ENCODE assay signal across 8 cellular contexts in the genomic region with DNA sequence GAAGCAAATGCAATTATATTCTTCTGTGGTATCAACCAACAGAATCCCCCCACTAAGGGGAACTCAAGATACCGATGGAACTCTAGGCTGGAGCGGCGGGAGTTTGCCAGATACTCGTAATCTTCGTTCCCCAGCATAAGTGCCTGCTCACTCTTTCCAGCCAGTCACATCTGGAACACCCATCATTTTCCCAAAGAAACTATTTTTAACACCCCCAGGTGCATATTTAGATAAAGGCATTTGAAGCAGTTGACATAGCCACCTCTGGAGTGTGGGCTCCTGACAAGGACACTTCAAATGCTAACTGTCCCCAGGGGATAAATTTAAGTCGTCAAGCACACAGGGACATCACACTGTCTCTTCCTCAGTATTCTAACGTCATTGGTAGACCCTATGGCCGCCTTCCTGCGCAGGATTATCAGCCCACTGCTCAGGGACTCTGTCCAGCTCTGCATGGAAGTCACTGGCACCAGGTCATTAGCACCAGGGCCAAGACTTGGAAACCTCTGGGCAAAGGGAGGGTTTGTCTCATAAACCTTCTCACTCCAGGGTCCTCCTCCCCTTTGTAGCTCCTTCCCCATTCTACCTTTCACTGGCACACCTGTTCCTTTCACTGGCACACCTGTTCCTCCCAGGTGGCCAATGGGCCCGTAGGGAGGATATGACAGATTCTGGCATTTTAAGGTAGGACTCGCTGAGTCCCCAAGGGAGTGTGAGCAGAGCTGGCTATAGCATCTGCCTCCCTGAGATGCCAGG. TPM values are rescaled to one million over a fixed set of nuclear protein-coding genes. Genes with fewer than 3 reads are reported as not detected.
DNase-seq lines count a peak whose midpoint lies in the region; ATAC-seq, FAIRE-seq and TF ChIP-seq lines count a peak whose summit lies in the region.

No MANE protein-coding gene starts in this region.

- peak overlapping the region; percentile 32; the same call in 1 of the 2 replicates for H2AK5ac ChIP-seq in H1 (ENCODE audit: low read depth, low read length)

- no peak overlapping the region for H3K23ac ChIP-seq in H1 (ENCODE audit: insufficient read length)

- peak in 1 of 2 experiments; percentile 47; a peak in 1 of 3 replicates for TF ChIP-seq EP300 in H1 (IDR thresholded peaks at IDR 0.05; ENCODE audit: borderline replicate concordance in 1 of 2, low read depth in 2 of 2, low read length in 2 of 2)

- FAIRE-seq in H1 (lab: Jason Lieb, UNC), result no peak

- no peak overlapping the region for H4K8ac ChIP-seq in H1 (ENCODE audit: extremely low read depth, insufficient read depth, low read length)

- H3K4ac ChIP-seq in H1 (replicated peaks; ENCODE audit: insufficient read length, low read depth, low read length), result no peak overlapping the region

- H4K5ac ChIP-seq in H1 (ENCODE audit: insufficient read length, low read depth, low read length), result peak overlapping the region; percentile 49

- H4K91ac ChIP-seq in H1 (replicated peaks; ENCODE audit: insufficient read length, low read length), result no peak overlapping the region

- H3K23me2 ChIP-seq in H1 (ENCODE audit: low read depth, low read length), result peaks cover 14% of the 10 kb centered on the region; the same call in 1 of the 2 replicates

- H3K4me3 ChIP-seq in DND-41 (ENCODE audit: low read depth in 1 of 2, low read length in 2 of 2), result peak overlapping the region; percentile 62 to 87; a peak in 3 of 4 replicates
- peak overlapping the region; percentile 53 to 83 (median 58) for H3K4me3 ChIP-seq in H1 (ENCODE audit: extremely low read depth in 1 of 4, insufficient read depth in 2 of 4, low read depth in 3 of 4, low read length in 4 of 4)
- H3K4me3 ChIP-seq in osteoblast (ENCODE audit: insufficient read depth, low read length), result peak overlapping the region; percentile 75

- H2BK15ac ChIP-seq in H1 (ENCODE audit: low read length), result no peak overlapping the region; the same call in 1 of the 2 replicates

- H3K18ac ChIP-seq in H1 (ENCODE audit: extremely low read depth, low read length), result peak overlapping the region; percentile 95

- H3K79me1 ChIP-seq in H1 (ENCODE audit: low read depth, low read length), result no peaks in the 10 kb centered on the region; the same call in 1 of the 2 replicates

- H3K27ac ChIP-seq in DND-41 (ENCODE audit: low read length) (peak overlapping the region; percentile 75; the same call in 1 of the 2 replicates), H1 (ENCODE audit: low read depth, low read length) (no peak overlapping the region), osteoblast (ENCODE audit: low read depth, low read length) (peak overlapping the region; percentile 56)

- no peak overlapping the region for H3K14ac ChIP-seq in H1 (ENCODE audit: insufficient read length)

- no peak for TF ChIP-seq CTCF in DND-41 (IDR thresholded peaks at IDR 0.05; ENCODE audit: borderline replicate concordance, extremely low read depth, low read length, poor library complexity, severe bottlenecking)
- TF ChIP-seq CTCF in H1 (IDR thresholded peaks at IDR 0.05; ENCODE audit: control extremely low read depth in 1 of 3, insufficient read depth in 1 of 3, low read depth in 1 of 3, low read length in 3 of 3), result no peak; a peak in 1 of 4 replicates
- TF ChIP-seq CTCF in osteoblast (IDR thresholded peaks at IDR 0.05; ENCODE audit: extremely low read depth, low read depth, low read length), result no peak

- H2BK12ac ChIP-seq in H1 (ENCODE audit: low read depth, low read length), result peak overlapping the region; percentile 93; the same call in 1 of the 2 replicates

- H3K27me3 ChIP-seq in DND-41 (ENCODE audit: insufficient read depth, low read length, poor library complexity), result no peaks in the 10 kb centered on the region
- H3K27me3 ChIP-seq in H1 (replicated peaks in 1 of 4; ENCODE audit: control insufficient read depth in 3 of 4, extremely low read depth in 1 of 4, insufficient read depth in 3 of 4, low read length in 3 of 4), result peaks cover 0 to 6% (median 3%) of the 10 kb centered on the region in 4 experiments; a peak in 5 of 7 replicates
- H3K27me3 ChIP-seq in osteoblast (ENCODE audit: insufficient read depth, low read length), result no peaks in the 10 kb centered on the region

- H3K79me2 ChIP-seq in DND-41 (ENCODE audit: insufficient read depth, low read length) (no peaks in the 10 kb centered on the region), H1 (ENCODE audit: control insufficient read depth in 1 of 2, insufficient read depth in 2 of 2, low read length in 2 of 2) (no peaks in the 10 kb centered on the region), osteoblast (ENCODE audit: insufficient read depth, low read length) (no peaks in the 10 kb centered on the region)

- no peak overlapping the region for H2BK120ac ChIP-seq in H1 (replicated peaks; ENCODE audit: low read depth, low read length)

- no peak overlapping the region for H3K56ac ChIP-seq in H1 (replicated peaks; ENCODE audit: insufficient read length, low read depth, low read length)

- H3K36me3 ChIP-seq in DND-41 (ENCODE audit: insufficient read depth, low read length) (no peaks in the 10 kb centered on the region), H1 (ENCODE audit: control insufficient read depth in 2 of 4, insufficient read depth in 4 of 4, low read length in 3 of 4) (no peaks in the 10 kb centered on the region), osteoblast (ENCODE audit: insufficient read depth, low read length) (no peaks in the 10 kb centered on the region)

- TF ChIP-seq POLR2A in H1 (IDR thresholded peaks at IDR 0.05; ENCODE audit: control extremely low read depth in 1 of 2, low read depth in 2 of 2, low read length in 2 of 2), result peak in 1 of 2 experiments; percentile 43; a peak in 1 of 3 replicates

- H2AFZ ChIP-seq in DND-41 (ENCODE audit: low read depth, low read length), result peak overlapping the region; percentile 81
- H2AFZ ChIP-seq in H1 (ENCODE audit: low read length), result no peak overlapping the region
- H2AFZ ChIP-seq in osteoblast (ENCODE audit: low read length), result peak overlapping the region; percentile 85

- 15% methylated on average over 11 of the region's 11 CpGs; no CpG with 5 or more reads in 1 of the 2 experiments for WGBS in H1 (ENCODE audit: extremely low coverage in 1 of 2, insufficient coverage in 1 of 2, insufficient read length in 1 of 2, insufficient replicate concordance in 2 of 2, low coverage in 1 of 2, low lambda C conversion rate in 2 of 2, missing lambda C conversion rate in 1 of 2), 2 experiments

- H2BK20ac ChIP-seq in H1 (ENCODE audit: low read length), result peak overlapping the region; percentile 87

- POLR2A ChIA-PET in H1 (lab: Charles Lee; ENCODE audit: partially characterized antibody), result interaction anchor here (0.7 to 5.7 kb wide), 19 partner anchors 8 to 230 kb away, joined by 3 to 48 read pairs (median 4); a partner anchor contains a TSS

- H3K4me2 ChIP-seq in DND-41 (ENCODE audit: insufficient read depth, low read length), result peak overlapping the region; percentile 85
- H3K4me2 ChIP-seq in H1 (ENCODE audit: insufficient read depth in 1 of 2, low read depth in 2 of 2, low read length in 2 of 2), result peak overlapping the region; percentile 79 to 84
- H3K4me2 ChIP-seq in osteoblast (ENCODE audit: insufficient read depth, low read length), result peak overlapping the region; percentile 88

- H3K9ac ChIP-seq in DND-41 (ENCODE audit: low read depth, low read length) (peak overlapping the region; percentile 91), H1 (replicated peaks in 1 of 4; ENCODE audit: extremely low read depth in 1 of 4, low read depth in 3 of 4, low read length in 3 of 4) (peak overlapping the region in 2 of 4 experiments; percentile 20 to 38; a peak in 4 of 7 replicates)

- H3K4me1 ChIP-seq in DND-41 (ENCODE audit: insufficient read depth, low read length) (peaks cover 22% of the 10 kb centered on the region), H1 (replicated peaks in 1 of 4; ENCODE audit: control insufficient read depth in 3 of 4, insufficient read depth in 4 of 4, low read length in 3 of 4) (peaks cover 15 to 35% (median 29%) of the 10 kb centered on the region in 4 experiments), osteoblast (ENCODE audit: insufficient read depth, low read length) (peaks cover 18% of the 10 kb centered on the region)

- CTCF ChIA-PET in H1 (lab: Charles Lee; ENCODE audit: partially characterized antibody), result interaction anchor here (0.6 to 5.7 kb wide), 8 partner anchors 8 to 92 kb away, joined by 3 to 35 read pairs (median 4); no protein-coding TSS in a partner anchor

- DNase-seq in DND-41 (no peak), NCI-H345 treated with DMSO at 0.1 percent for 48 hours (lab: John Stamatoyannopoulos, UW; ENCODE audit: unreplicated experiment) (peak; percentile 46), H1 (ENCODE audit: low read depth in 1 of 2, low spot score in 2 of 2) (peak in 1 of 2 experiments; percentile 59), osteoblast (ENCODE audit: insufficient read length, low spot score, missing footprints) (peak; percentile 66), NCI-H1105 treated with DMSO at 0.1 percent for 48 hours (lab: John Stamatoyannopoulos, UW) (no peak), dermis blood vessel endothelial cell (no peak), foreskin melanocyte (no peak), GDM1 (lab: John Stamatoyannopoulos, UW) (no peak)

- H3K9me3 ChIP-seq in DND-41 (ENCODE audit: insufficient read depth, low read length, severe bottlenecking) (no peaks in the 10 kb centered on the region), H1 (ENCODE audit: insufficient read depth in 2 of 2, low read depth in 1 of 2, low read length in 1 of 2) (peaks cover 0 to 5% of the 10 kb centered on the region in 2 experiments; a peak in 1 of 4 replicates), osteoblast (ENCODE audit: low read depth, low read length) (no peaks in the 10 kb centered on the region)

- H4K20me1 ChIP-seq in DND-41 (ENCODE audit: insufficient read depth, low read length) (no peaks in the 10 kb centered on the region), H1 (replicated peaks in 1 of 2; ENCODE audit: control insufficient read depth in 1 of 2, insufficient read depth in 2 of 2, low read length in 2 of 2) (no peaks in the 10 kb centered on the region), osteoblast (ENCODE audit: insufficient read depth, low read length) (no peaks in the 10 kb centered on the region)

- no peak for ATAC-seq in DND-41 (ENCODE audit: insufficient read depth, low read depth)

- peak overlapping the region; percentile 85; the same call in 1 of the 2 replicates for H2BK5ac ChIP-seq in H1 (ENCODE audit: low read depth, low read length)

- no peak for TF ChIP-seq RAD21 in H1 (IDR thresholded peaks at IDR 0.05 in 1 of 2, conservative IDR thresholded peaks at IDR 0.05 in 1 of 2; ENCODE audit: low read depth in 2 of 2, low read length in 2 of 2)

RNA-seq across cellular contexts. Expression of a gene that starts 48.8 kb away (rescaled TPM):
- 1,213 and 1,223 TPM in 2 replicates for total RNA-seq in H1 (2021; fragmentation: NEBNext Ultra II Directional; extraction: Animal tissue kit (Norgen Biotek cat#: 25700))
- 760 and 1,157 TPM in 2 replicates for polyA plus RNA-seq in H1 (2011; rRNA removed)
- polyA plus RNA-seq in H1 (2011; cell fraction: cytosol; rRNA removed), result 1,155 TPM
- polyA plus RNA-seq in H1 (2011; cell fraction: nucleus; rRNA removed), result 408 TPM
- 555 to 853 TPM (median 714 TPM) in 4 replicates for polyA plus RNA-seq in H1 (2012, experiment 1 of 2)
- 650 TPM for polyA plus RNA-seq in H1 (2012, experiment 2 of 2)
- polyA plus RNA-seq in H1 (2013, experiment 1 of 2), result 1,534 TPM
- 1,619 TPM for polyA plus RNA-seq in H1 (2013, experiment 2 of 2)
- 222 and 228 TPM in 2 replicates for polyA minus RNA-seq in H1 (2011; rRNA and poly(A)+ RNA removed)
- 287 TPM for polyA minus RNA-seq in H1 (2011; cell fraction: cytosol; rRNA and poly(A)+ RNA removed)
- 109 TPM for polyA minus RNA-seq in H1 (2011; cell fraction: nucleus; rRNA and poly(A)+ RNA removed)
- total RNA-seq in osteoblast (127 and 166 TPM in 2 replicates), dermis blood vessel endothelial cell (205 and 269 TPM in 2 replicates)

Comparison
In these comparisons a context has a peak if more than half of its experiments do, and no peak if none do; other contexts are left out.
1. DNase-seq: peak in NCI-H345 treated with DMSO at 0.1 percent for 48 hours (single experiment) and osteoblast (single experiment); none in DND-41 (single experiment), NCI-H1105 treated with DMSO at 0.1 percent for 48 hours (single experiment), dermis blood vessel endothelial cell (single experiment), foreskin melanocyte (single experiment) and GDM1 (single experiment).
2. Peak in every context shown above with its lines, with median percentiles within 50 percentile points of each other: H3K4me2 ChIP-seq and H3K4me3 ChIP-seq.